ENCODE assay signal across 11 cellular contexts in the genomic region with DNA sequence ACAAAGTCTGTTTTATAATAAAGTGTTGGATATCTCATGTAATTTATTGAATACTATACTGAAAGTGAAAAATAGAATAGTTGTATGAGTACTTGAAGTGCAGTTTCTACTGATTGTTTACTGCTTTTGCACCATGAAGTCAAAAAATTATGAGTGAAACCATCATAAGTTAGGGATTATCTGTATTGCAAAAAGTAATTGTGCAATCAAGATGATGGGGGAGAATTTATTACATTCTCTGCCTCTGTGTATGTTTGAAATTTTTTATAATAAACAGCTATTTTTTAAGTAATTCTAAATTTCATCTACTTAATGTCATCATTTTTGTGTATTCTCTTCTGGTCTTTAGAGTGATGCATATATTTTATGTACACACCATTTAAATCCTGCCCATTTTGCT. TPM values are rescaled to one million over a fixed set of nuclear protein-coding genes. Genes with fewer than 3 reads are reported as not detected.
"Had no signal": no experiment of that assay in that cellular context is flagged by ENCODE, and none has a peak within 500 bp of the region (broad histone marks: within the 10 kb centered on the region; RNA-seq: fewer than 3 reads in every experiment).

No MANE protein-coding gene starts in this region.

- FAIRE-seq: H1, H54 had no signal

- H3K36me3 ChIP-seq: HAP-1 had no signal

- ATAC-seq: GM23338, HCT116 had no signal

- H3K4me2 ChIP-seq: GM23338 had no signal

- H3K4me1 ChIP-seq: HAP-1 had no signal

- DNase-seq: GM23248, GOT3, H7, H9, HCEC 1CT, HFFc6 had no signal

- H3K27ac ChIP-seq: GM23248 had no signal

- H3K9ac ChIP-seq: GM23248 had no signal

- H3K9me3 ChIP-seq: HAP-1 had no signal

- H2AFZ ChIP-seq: GM23248, GM23338 had no signal

- H3K4me3 ChIP-seq: GM23248, GM23338, HAP-1 had no signal

RNA-seq across cellular contexts. Expression of a gene that starts 47.2 kb away (rescaled TPM):
- total RNA-seq: GM23248, GM23338, H1, H7, H9, HFFc6 had no signal
- polyA plus RNA-seq: GM23248, GM23338, H1 had no signal
